In the genomic region with DNA sequence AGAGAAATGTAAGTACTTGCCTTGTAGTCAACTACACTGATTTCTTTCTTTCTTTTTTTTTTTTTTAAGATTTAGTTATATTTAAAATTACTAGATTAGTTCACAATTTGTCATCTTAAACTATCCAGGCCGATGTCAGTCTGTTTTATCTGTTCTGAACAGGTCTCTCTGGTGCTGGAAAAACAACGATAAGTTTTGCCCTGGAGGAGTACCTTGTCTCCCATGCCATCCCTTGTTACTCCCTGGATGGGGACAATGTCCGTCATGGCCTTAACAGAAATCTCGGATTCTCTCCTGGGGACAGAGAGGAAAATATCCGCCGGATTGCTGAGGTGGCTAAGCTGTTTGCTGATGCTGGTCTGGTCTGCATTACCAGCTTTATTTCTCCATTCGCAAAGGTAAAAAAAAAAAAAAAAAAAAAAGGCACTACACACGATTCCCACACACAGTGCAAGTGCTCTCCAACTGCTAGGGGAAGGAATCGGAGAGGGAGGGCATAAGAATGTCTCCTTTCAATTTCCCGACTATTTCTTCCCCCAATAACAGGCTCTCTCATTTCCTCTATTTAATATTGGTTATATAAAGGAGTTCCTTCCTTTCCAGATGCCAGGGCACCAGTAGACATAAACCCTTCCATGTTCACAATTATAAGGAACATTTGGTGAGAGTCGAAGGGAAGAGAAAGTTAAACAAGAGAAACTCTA, we compare ENCODE assay signal across 17 cellular contexts. TPM values are rescaled to one million over a fixed set of nuclear protein-coding genes. Genes with fewer than 3 reads are reported as not detected.
DNase-seq lines count a peak whose midpoint lies in the region; ATAC-seq and TF ChIP-seq lines count a peak whose summit lies in the region.
"Had no signal": no experiment of that assay in that cellular context is flagged by ENCODE, and none has a peak within 500 bp of the region (broad histone marks: within the 10 kb centered on the region; RNA-seq: fewer than 3 reads in every experiment).

No MANE protein-coding gene starts in this region.

- no peaks in the 10 kb centered on the region for H4K20me1 ChIP-seq in SK-N-SH (ENCODE audit: insufficient read depth)

- no peak for TF ChIP-seq RAD21 in SK-N-SH (IDR thresholded peaks at IDR 0.05; ENCODE audit: low read length)

- H3K27ac ChIP-seq in SK-N-SH (ENCODE audit: low read depth in 2 of 2, low read length in 1 of 2) (no peak overlapping the region), esophagus muscularis mucosa (replicated peaks in 1 of 4) (peak overlapping the region in 2 of 4 donors; percentile 11 to 23)
- H3K27ac ChIP-seq: Peyer's patch had no signal

- peak; percentile 37 for DNase-seq in SK-N-SH
- peak; percentile 42 for DNase-seq in esophagus muscularis mucosa (ENCODE audit: extremely low spot score)
- DNase-seq in NCI-H82 (lab: John Stamatoyannopoulos, UW), result no peak
- no peak for DNase-seq in COLO668 (lab: John Stamatoyannopoulos, UW; ENCODE audit: unreplicated experiment)
- no peak for DNase-seq in NCI-H524 treated with DMSO at 0.1 percent for 48 hours (lab: John Stamatoyannopoulos, UW)
- DNase-seq: 8988T; CD8-positive, alpha-beta T cell; DMS79; NCI-H1048; NCI-H1436 treated with DMSO at 0.1 percent for 48 hours; NCI-H2029 treated with DMSO at 0.1 percent for 48 hours; NCI-H510A treated with DMSO at 0.1 percent for 48 hours; Peyer's patch; SHP77 had no signal

- H3K9me3 ChIP-seq in SK-N-SH (no peaks in the 10 kb centered on the region), esophagus muscularis mucosa (no peaks in the 10 kb centered on the region), neuron (ENCODE audit: low read length) (no peaks in the 10 kb centered on the region)
- H3K9me3 ChIP-seq: Peyer's patch had no signal

- H3K36me3 ChIP-seq in SK-N-SH (replicated peaks in 1 of 2; ENCODE audit: control insufficient read depth in 1 of 2, insufficient read depth in 2 of 2, low read length in 1 of 2), result peaks cover 39 to 68% of the 10 kb centered on the region in 2 experiments
- peaks cover 0 to 7% (median 2%) of the 10 kb centered on the region in 4 donors for H3K36me3 ChIP-seq in esophagus muscularis mucosa
- no peaks in the 10 kb centered on the region for H3K36me3 ChIP-seq in neuron (ENCODE audit: insufficient read depth, low read length)

- intact Hi-C loops in esophagus muscularis mucosa (cut with DNase I), result no loop called here

- H3K4me3 ChIP-seq in SK-N-SH (ENCODE audit: low read depth in 2 of 2, low read length in 1 of 2) (no peak overlapping the region), esophagus muscularis mucosa (no peak overlapping the region), neuron (ENCODE audit: low read length) (no peak overlapping the region)
- H3K4me3 ChIP-seq: Peyer's patch had no signal

- no peak overlapping the region for H3K4me2 ChIP-seq in SK-N-SH

- TF ChIP-seq EP300 in SK-N-SH (IDR thresholded peaks at IDR 0.05; ENCODE audit: borderline replicate concordance in 1 of 2, low read depth in 1 of 2, low read length in 1 of 2), result peak in 1 of 2 experiments; percentile 23; a peak in 1 of 4 replicates
- no peak for TF ChIP-seq EP300 in esophagus muscularis mucosa (IDR thresholded peaks at IDR 0.05)

- TF ChIP-seq CTCF in SK-N-SH (IDR thresholded peaks at IDR 0.05) (no peak), esophagus muscularis mucosa (IDR thresholded peaks at IDR 0.05) (no peak)

- 85% methylated on average over 11 of the region's 11 CpGs for WGBS in SK-N-SH (ENCODE audit: low lambda C conversion rate)
- WGBS in esophagus muscularis mucosa, result 79% methylated on average over 11 of the region's 11 CpGs

- H3K27me3 ChIP-seq in SK-N-SH (ENCODE audit: insufficient read depth) (no peaks in the 10 kb centered on the region), esophagus muscularis mucosa (no peaks in the 10 kb centered on the region), neuron (ENCODE audit: insufficient read depth, low read length) (no peaks in the 10 kb centered on the region)
- H3K27me3 ChIP-seq: Peyer's patch had no signal

- H3F3A ChIP-seq in SK-N-SH (replicated peaks; ENCODE audit: insufficient read depth), result no peaks in the 10 kb centered on the region

- H3K4me1 ChIP-seq in SK-N-SH (ENCODE audit: control insufficient read depth in 1 of 2, insufficient read depth in 2 of 2, low read depth in 1 of 2, low read length in 1 of 2), result peaks cover 2 to 5% of the 10 kb centered on the region in 2 experiments; a peak in 2 of 4 replicates
- peaks cover 6 to 13% (median 9%) of the 10 kb centered on the region in 4 donors for H3K4me1 ChIP-seq in esophagus muscularis mucosa
- no peaks in the 10 kb centered on the region for H3K4me1 ChIP-seq in neuron (ENCODE audit: insufficient read depth, low read length)
- H3K4me1 ChIP-seq: Peyer's patch had no signal

- POLR2A ChIA-PET in SK-N-SH (lab: Yijun Ruan, JAX), result no interaction called here

- TF ChIP-seq POLR2A in esophagus muscularis mucosa (IDR thresholded peaks at IDR 0.05; ENCODE audit: low read depth), result no peak

- no peak overlapping the region for H2AFZ ChIP-seq in SK-N-SH (ENCODE audit: low read depth)
- peak overlapping the region; percentile 42 for H2AFZ ChIP-seq in neuron (ENCODE audit: low read depth, low read length)

- CTCF ChIA-PET in SK-N-SH (lab: Yijun Ruan, JAX), result no interaction called here

- H3K9ac ChIP-seq in SK-N-SH, result no peak overlapping the region

- no peaks in the 10 kb centered on the region for H3K9me2 ChIP-seq in SK-N-SH

- 0 out of 2 replicates have a peak, but pooled peaks cover 4% of the 10 kb centered on the region for H3K79me2 ChIP-seq in SK-N-SH (ENCODE audit: insufficient read depth)

- ATAC-seq in SK-N-SH treated with all-trans-retinoic acid at 6 μM for 48 hours (no peak), GM21367 (IDR thresholded peaks at IDR 0.05; ENCODE audit: unreplicated experiment) (no peak)
- ATAC-seq: CD8-positive, alpha-beta T cell had no signal

TF ChIP-seq in SK-N-SH, 30 proteins besides CTCF, POLR2A, EP300 and RAD21:
- TF ChIP-seq, protein P1, sequence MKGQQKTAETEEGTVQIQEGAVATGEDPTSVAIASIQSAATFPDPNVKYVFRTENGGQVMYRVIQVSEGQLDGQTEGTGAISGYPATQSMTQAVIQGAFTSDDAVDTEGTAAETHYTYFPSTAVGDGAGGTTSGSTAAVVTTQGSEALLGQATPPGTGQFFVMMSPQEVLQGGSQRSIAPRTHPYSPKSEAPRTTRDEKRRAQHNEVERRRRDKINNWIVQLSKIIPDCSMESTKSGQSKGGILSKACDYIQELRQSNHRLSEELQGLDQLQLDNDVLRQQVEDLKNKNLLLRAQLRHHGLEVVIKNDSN (IDR thresholded peaks at IDR 0.05; ENCODE audit: borderline replicate concordance, low read depth), result no peak
- TF ChIP-seq RCOR1 (IDR thresholded peaks at IDR 0.05; ENCODE audit: low read length) (no peak), NFIC (IDR thresholded peaks at IDR 0.05; ENCODE audit: borderline replicate concordance) (no peak), RFX5 (IDR thresholded peaks at IDR 0.05; ENCODE audit: low read length) (no peak), FOSL2 (IDR thresholded peaks at IDR 0.05; ENCODE audit: borderline replicate concordance, low read depth) (no peak), FOXM1 (IDR thresholded peaks at IDR 0.05; ENCODE audit: low read depth) (no peak), FOXJ3 (CRISPR knock-in tag; IDR thresholded peaks at IDR 0.05) (peak; percentile 52; the same call in 1 of the 2 replicates), JUND (IDR thresholded peaks at IDR 0.05) (no peak), NRF1 (IDR thresholded peaks at IDR 0.05; ENCODE audit: low read depth, low read length) (no peak), GATA2 (CRISPR knock-in tag; IDR thresholded peaks at IDR 0.05) (peak; percentile 83)

TF ChIP-seq in SK-N-SH treated with all-trans-retinoic acid at 6 μM for 48 hours, 23 proteins besides CTCF, POLR2A, EP300 and RAD21 (continues in another document):
- TF ChIP-seq GLIS3 (CRISPR knock-in tag; IDR thresholded peaks at IDR 0.05) (no peak), TCF4 (CRISPR knock-in tag; IDR thresholded peaks at IDR 0.05; ENCODE audit: borderline replicate concordance) (no peak), ZFP3 (CRISPR knock-in tag; IDR thresholded peaks at IDR 0.05) (no peak), ARNTL (CRISPR knock-in tag; IDR thresholded peaks at IDR 0.05; ENCODE audit: borderline replicate concordance, low read depth) (no peak), ESRRG (CRISPR knock-in tag; IDR thresholded peaks at IDR 0.05) (no peak), RARB (CRISPR knock-in tag; IDR thresholded peaks at IDR 0.05) (no peak), CSDC2 (CRISPR knock-in tag; IDR thresholded peaks at IDR 0.05) (no peak), ZC3H10 (CRISPR knock-in tag; IDR thresholded peaks at IDR 0.05) (no peak), ZNF8 (CRISPR knock-in tag; IDR thresholded peaks at IDR 0.05) (no peak), ZFP30 (CRISPR knock-in tag; IDR thresholded peaks at IDR 0.05) (no peak)
- TF ChIP-seq, protein P2, sequence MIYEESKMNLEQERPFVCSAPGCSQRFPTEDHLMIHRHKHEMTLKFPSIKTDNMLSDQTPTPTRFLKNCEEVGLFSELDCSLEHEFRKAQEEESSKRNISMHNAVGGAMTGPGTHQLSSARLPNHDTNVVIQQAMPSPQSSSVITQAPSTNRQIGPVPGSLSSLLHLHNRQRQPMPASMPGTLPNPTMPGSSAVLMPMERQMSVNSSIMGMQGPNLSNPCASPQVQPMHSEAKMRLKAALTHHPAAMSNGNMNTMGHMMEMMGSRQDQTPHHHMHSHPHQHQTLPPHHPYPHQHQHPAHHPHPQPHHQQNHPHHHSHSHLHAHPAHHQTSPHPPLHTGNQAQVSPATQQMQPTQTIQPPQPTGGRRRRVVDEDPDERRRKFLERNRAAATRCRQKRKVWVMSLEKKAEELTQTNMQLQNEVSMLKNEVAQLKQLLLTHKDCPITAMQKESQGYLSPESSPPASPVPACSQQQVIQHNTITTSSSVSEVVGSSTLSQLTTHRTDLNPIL (CRISPR knock-in tag; IDR thresholded peaks at IDR 0.05; ENCODE audit: low read depth), result no peak
- TF ChIP-seq, protein P3, sequence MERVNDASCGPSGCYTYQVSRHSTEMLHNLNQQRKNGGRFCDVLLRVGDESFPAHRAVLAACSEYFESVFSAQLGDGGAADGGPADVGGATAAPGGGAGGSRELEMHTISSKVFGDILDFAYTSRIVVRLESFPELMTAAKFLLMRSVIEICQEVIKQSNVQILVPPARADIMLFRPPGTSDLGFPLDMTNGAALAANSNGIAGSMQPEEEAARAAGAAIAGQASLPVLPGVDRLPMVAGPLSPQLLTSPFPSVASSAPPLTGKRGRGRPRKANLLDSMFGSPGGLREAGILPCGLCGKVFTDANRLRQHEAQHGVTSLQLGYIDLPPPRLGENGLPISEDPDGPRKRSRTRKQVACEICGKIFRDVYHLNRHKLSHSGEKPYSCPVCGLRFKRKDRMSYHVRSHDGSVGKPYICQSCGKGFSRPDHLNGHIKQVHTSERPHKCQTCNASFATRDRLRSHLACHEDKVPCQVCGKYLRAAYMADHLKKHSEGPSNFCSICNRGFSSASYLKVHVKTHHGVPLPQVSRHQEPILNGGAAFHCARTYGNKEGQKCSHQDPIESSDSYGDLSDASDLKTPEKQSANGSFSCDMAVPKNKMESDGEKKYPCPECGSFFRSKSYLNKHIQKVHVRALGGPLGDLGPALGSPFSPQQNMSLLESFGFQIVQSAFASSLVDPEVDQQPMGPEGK (CRISPR knock-in tag; IDR thresholded peaks at IDR 0.05; ENCODE audit: borderline replicate concordance), result no peak

RNA-seq across cellular contexts. Expression of a gene that starts 53.4 kb away (rescaled TPM):
- polyA plus RNA-seq in SK-N-SH (2012; rRNA removed), result 50.0 and 55.0 TPM in 2 replicates
- polyA plus RNA-seq in SK-N-SH (2012; cell fraction: cytosol; rRNA removed), result 72.7 and 72.8 TPM in 2 replicates
- 39.7 and 70.7 TPM in 2 replicates for polyA plus RNA-seq in SK-N-SH (2012; cell fraction: nucleus; rRNA removed)
- total RNA-seq in esophagus muscularis mucosa, result 10 to 100 TPM in 3 of 4 donors, 1 to 10 TPM in 1; 9.6 to 16.7 (median 14.9) TPM
- total RNA-seq: CD8-positive, alpha-beta T cell had no signal

Comparison
In these comparisons a context has a peak if more than half of its experiments do, and no peak if none do; other contexts are left out.
1. DNase-seq: peak in SK-N-SH (single experiment) and esophagus muscularis mucosa (single experiment); none in NCI-H82 (single experiment), COLO668 (single experiment) and NCI-H524 treated with DMSO at 0.1 percent for 48 hours (single experiment).